20 cellular contexts compared by ENCODE assay signal in the genomic region with DNA sequence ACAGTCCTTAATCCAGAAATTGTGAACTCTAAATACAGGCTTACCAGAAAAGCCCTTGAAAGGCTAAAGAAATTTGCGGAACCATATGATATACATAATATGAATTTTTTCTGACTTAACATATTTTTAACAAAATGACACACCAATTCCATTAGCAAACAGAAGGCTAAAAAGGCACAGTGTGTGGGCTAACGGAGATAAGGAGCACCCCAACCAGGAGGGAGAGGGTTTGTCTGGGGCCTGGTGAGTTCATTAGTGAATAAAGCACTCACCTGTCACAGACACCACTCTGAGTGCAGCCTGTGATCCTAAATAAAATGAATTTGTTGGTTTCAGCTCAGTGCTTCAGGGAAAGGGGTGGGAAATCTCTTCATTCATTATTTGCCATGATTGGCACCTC.
"Had no signal": no experiment of that assay in that cellular context is flagged by ENCODE, and none has a peak within 500 bp of the region (broad histone marks: within the 10 kb centered on the region; RNA-seq: fewer than 3 reads in every experiment).

No MANE protein-coding gene starts in this region.

- H3K9me3 ChIP-seq: gastrocnemius medialis, ovary, right atrium auricular region, sigmoid colon, uterus had no signal

- H3K36me3 Mint-ChIP-seq: naive B cell had no signal

- H3K27me3 Mint-ChIP-seq: naive B cell had no signal

- H3K27me3 ChIP-seq: dorsolateral prefrontal cortex, gastrocnemius medialis, ovary, right atrium auricular region, sigmoid colon, uterus had no signal

- H3K4me3 ChIP-seq: dorsolateral prefrontal cortex, gastrocnemius medialis, ovary, right atrium auricular region, sigmoid colon, skin epidermis, uterus had no signal

- ATAC-seq: esophagus mucosa, gastrocnemius medialis, left colon, left ventricle myocardium superior had no signal

- DNase-seq: cortex of kidney; dorsolateral prefrontal cortex; effector CD8-positive, alpha-beta T cell; gastrocnemius medialis; glutamatergic neuron; immature natural killer cell; left colon; left ventricle myocardium superior; mesendoderm; naive B cell; ovary; sigmoid colon; stimulated activated CD4-positive, alpha-beta T cell treated with anti-CD3 and anti-CD28 coated beads, Interleukin-12 subunit alpha, Interleukin-12 subunit beta, amount 100 ng/mL, for 4 hours; stimulated activated CD4-positive, alpha-beta T cell treated with anti-CD3 and anti-CD28 coated beads, Interleukin-2, amount 100 ng/mL, for 48 hours; stimulated activated naive CD4-positive, alpha-beta T cell treated with Interleukin-2 at 50 U/mL for 16 hours; trophoblast cell; uterus had no signal

- H3K36me3 ChIP-seq: ovary, right atrium auricular region, sigmoid colon, uterus had no signal

- H3K27ac Mint-ChIP-seq: immature natural killer cell, naive B cell had no signal

- H3K27ac ChIP-seq: ovary, right atrium auricular region, sigmoid colon, skin epidermis, uterus had no signal

- H3K9me3 Mint-ChIP-seq: immature natural killer cell, naive B cell had no signal
